In genomic region chr12:80756875-80757274, GRCh38 we compare ENCODE assay signal across 18 cellular contexts.
DNase-seq lines count a peak whose midpoint lies in the region; ATAC-seq, FAIRE-seq and TF ChIP-seq lines count a peak whose summit lies in the region.
"Had no signal": no experiment of that assay in that cellular context is flagged by ENCODE, and none has a peak within 500 bp of the region (broad histone marks: within the 10 kb centered on the region; RNA-seq: fewer than 3 reads in every experiment).

No MANE protein-coding gene starts in this region.

- POLR2A ChIA-PET in GM10248 (lab: Yijun Ruan, JAX) = no interaction called here

- H3K36me3 Mint-ChIP-seq in activated naive CD4-positive, alpha-beta T cell treated with anti-CD3 and anti-CD28 coated beads, Interleukin-2, amount 10 ng/mL, durations not matched to agents 7 days and 5 days = no peaks in the 10 kb centered on the region
- H3K36me3 Mint-ChIP-seq: CD8-positive, alpha-beta T cell had no signal

- H3K9me3 ChIP-seq in adipocyte (ENCODE audit: control insufficient read depth, low read length) = no peaks in the 10 kb centered on the region
- H3K9me3 ChIP-seq: ovary had no signal

- no peaks in the 10 kb centered on the region for H3K4me1 Mint-ChIP-seq in activated naive CD4-positive, alpha-beta T cell treated with anti-CD3 and anti-CD28 coated beads, Interleukin-2, amount 10 ng/mL, durations not matched to agents 7 days and 5 days

- no peak for TF ChIP-seq CTCF in GM10248 (IDR thresholded peaks at IDR 0.05; ENCODE audit: control extremely low read depth, extremely low read depth, low read depth, missing control alignments)

- ATAC-seq in GM19463 (IDR thresholded peaks at IDR 0.05; ENCODE audit: unreplicated experiment) (peak; percentile 84), HG02884 (IDR thresholded peaks at IDR 0.05; ENCODE audit: unreplicated experiment) (peak; percentile 94)
- ATAC-seq: CD8-positive, alpha-beta T cell; esophagus mucosa had no signal

- H3K9me3 Mint-ChIP-seq in activated naive CD4-positive, alpha-beta T cell treated with anti-CD3 and anti-CD28 coated beads, Interleukin-2, amount 10 ng/mL, durations not matched to agents 7 days and 5 days = no peaks in the 10 kb centered on the region
- H3K9me3 Mint-ChIP-seq: CD8-positive, alpha-beta T cell had no signal

- DNase-seq in EH (ENCODE audit: low read depth) = peak; percentile 67
- DNase-seq in adipocyte (ENCODE audit: low read depth) = peak; percentile 15
- no peak for DNase-seq in NCI-H2107 treated with DMSO at 0.1 percent for 48 hours (lab: John Stamatoyannopoulos, UW; ENCODE audit: unreplicated experiment)
- DNase-seq in GM19239 (ENCODE audit: insufficient read length, low spot score) = no peak
- DNase-seq in GM10248 (ENCODE audit: extremely low spot score) = no peak
- DNase-seq in activated naive CD4-positive, alpha-beta T cell treated with anti-CD3 and anti-CD28 coated beads, Interleukin-2, amount 10 ng/mL, durations not matched to agents 7 days and 5 days = no peak
- DNase-seq: activated naive CD4-positive, alpha-beta T cell treated with anti-CD3 and anti-CD28 coated beads for 36 hours; CD8-positive, alpha-beta T cell; mesenchymal stem cell; NCI-H1417 treated with DMSO at 0.1 percent for 48 hours; NCI-H526 treated with DMSO at 0.1 percent for 48 hours; ovary; stimulated activated CD4-positive, alpha-beta T cell treated with anti-CD3 and anti-CD28 coated beads, Interleukin-15, amount 100 ng/mL, for 24 hours had no signal

- no peaks in the 10 kb centered on the region for H3K27me3 Mint-ChIP-seq in activated naive CD4-positive, alpha-beta T cell treated with anti-CD3 and anti-CD28 coated beads, Interleukin-2, amount 10 ng/mL, durations not matched to agents 7 days and 5 days

- peaks cover 16% of the 10 kb centered on the region for H3K4me1 ChIP-seq in adipocyte (ENCODE audit: control insufficient read depth, insufficient read depth, low read length)

- no peak overlapping the region for H3K4me3 ChIP-seq in adipocyte (ENCODE audit: low read length)
- H3K4me3 ChIP-seq: ovary had no signal

- no peaks in the 10 kb centered on the region for H3K27me3 ChIP-seq in adipocyte (replicated peaks; ENCODE audit: control insufficient read depth, insufficient read depth, low read length)
- H3K27me3 ChIP-seq: ovary had no signal

- H3K36me3 ChIP-seq in adipocyte (ENCODE audit: control insufficient read depth, insufficient read depth, low read length, severe bottlenecking) = no peaks in the 10 kb centered on the region
- H3K36me3 ChIP-seq: ovary had no signal

- H3K27ac Mint-ChIP-seq in activated naive CD4-positive, alpha-beta T cell treated with anti-CD3 and anti-CD28 coated beads, Interleukin-2, amount 10 ng/mL, durations not matched to agents 7 days and 5 days = no peak overlapping the region
- H3K27ac Mint-ChIP-seq: activated naive CD4-positive, alpha-beta T cell treated with anti-CD3 and anti-CD28 coated beads for 36 hours; CD8-positive, alpha-beta T cell had no signal

- H3K4me3 Mint-ChIP-seq in activated naive CD4-positive, alpha-beta T cell treated with anti-CD3 and anti-CD28 coated beads, Interleukin-2, amount 10 ng/mL, durations not matched to agents 7 days and 5 days = no peak overlapping the region
- H3K4me3 Mint-ChIP-seq: activated naive CD4-positive, alpha-beta T cell treated with anti-CD3 and anti-CD28 coated beads for 36 hours; CD8-positive, alpha-beta T cell had no signal

- no peak overlapping the region for H3K9ac ChIP-seq in adipocyte (ENCODE audit: low read length)

- CTCF ChIA-PET in GM10248 (lab: Yijun Ruan, JAX) = interaction anchor here (1.6 kb wide), 1 partner anchor 47 kb away, joined by 4 read pairs; no protein-coding TSS in a partner anchor
- CTCF ChIA-PET in activated naive CD4-positive, alpha-beta T cell treated with anti-CD3 and anti-CD28 coated beads, Interleukin-2, amount 10 ng/mL, durations not matched to agents 7 days and 5 days (lab: Charles Lee) = no interaction called here

- FAIRE-seq in GM19239 (lab: Jason Lieb, UNC) = no peak
- FAIRE-seq: G401.6, urothelium cell line had no signal

Comparison
In these comparisons a context has a peak if more than half of its experiments do, and no peak if none do; other contexts are left out.
1. DNase-seq: peak in EH (single experiment) and adipocyte (single experiment); none in NCI-H2107 treated with DMSO at 0.1 percent for 48 hours (single experiment), GM19239 (single experiment), GM10248 (single experiment) and activated naive CD4-positive, alpha-beta T cell treated with anti-CD3 and anti-CD28 coated beads, Interleukin-2, amount 10 ng/mL, durations not matched to agents 7 days and 5 days (single experiment).